ENCODE assay signal across 23 cellular contexts in genomic region chr12:116790066-116790465, GRCh38. TPM values are rescaled to one million over a fixed set of nuclear protein-coding genes. Genes with fewer than 3 reads are reported as not detected.
DNase-seq lines count a peak whose midpoint lies in the region; ATAC-seq, FAIRE-seq and TF ChIP-seq lines count a peak whose summit lies in the region.
"Had no signal": no experiment of that assay in that cellular context is flagged by ENCODE, and none has a peak within 500 bp of the region (broad histone marks: within the 10 kb centered on the region; RNA-seq: fewer than 3 reads in every experiment).

No MANE protein-coding gene starts in this region.

- FAIRE-seq in H1 (lab: Jason Lieb, UNC), result no peak
- FAIRE-seq: A549, G401.6, GM12892 had no signal

- H3K36me3 ChIP-seq in IMR-90 (ENCODE audit: control insufficient read depth, insufficient read depth, low read length) (no peaks in the 10 kb centered on the region), H1 (ENCODE audit: control insufficient read depth in 2 of 4, insufficient read depth in 4 of 4, low read length in 3 of 4) (peaks cover 0 to 6% (median 0%) of the 10 kb centered on the region in 4 experiments; a peak in 3 of 8 replicates)

- POLR2A ChIA-PET in IMR-90 (lab: Charles Lee; ENCODE audit: unreplicated experiment) (no interaction called here), H1 (lab: Charles Lee; ENCODE audit: partially characterized antibody) (no interaction called here)

- H2BK5ac ChIP-seq in IMR-90 (ENCODE audit: low read depth, low read length, poor library complexity, severe bottlenecking) (no peak overlapping the region), H1 (ENCODE audit: low read depth, low read length) (no peak overlapping the region)

- TF ChIP-seq RAD21 in IMR-90 (IDR thresholded peaks at IDR 0.05; ENCODE audit: low read length), result no peak
- TF ChIP-seq RAD21 in H1 (IDR thresholded peaks at IDR 0.05 in 1 of 2, conservative IDR thresholded peaks at IDR 0.05 in 1 of 2; ENCODE audit: low read depth in 2 of 2, low read length in 2 of 2), result no peak

- in situ Hi-C loops in IMR-90 (cut with MboI; ENCODE audit: low sequenced_read_pairs), result no loop called here

- no peak overlapping the region for H2BK12ac ChIP-seq in H1 (ENCODE audit: low read depth, low read length)

- TF ChIP-seq POLR2A in IMR-90 (IDR thresholded peaks at IDR 0.05; ENCODE audit: low read depth, low read length) (no peak), H1 (IDR thresholded peaks at IDR 0.05; ENCODE audit: control extremely low read depth in 1 of 2, low read depth in 2 of 2, low read length in 2 of 2) (no peak)

- H4K20me1 ChIP-seq in IMR-90 (ENCODE audit: insufficient read depth, low read length) (no peaks in the 10 kb centered on the region), H1 (replicated peaks in 1 of 2; ENCODE audit: control insufficient read depth in 1 of 2, insufficient read depth in 2 of 2, low read length in 2 of 2) (peaks cover 2 to 5% of the 10 kb centered on the region in 2 experiments)
- H4K20me1 ChIP-seq: BLaER1 treated with 17β-estradiol and CSF1 and Interleukin-3, amounts not matched to agents 10 nM and 100 nM had no signal

- peaks cover 17% of the 10 kb centered on the region; the same call in 1 of the 2 replicates for H3K23me2 ChIP-seq in H1 (ENCODE audit: low read depth, low read length)

- H4K91ac ChIP-seq in IMR-90 (ENCODE audit: insufficient read depth, low read depth, low read length) (no peak overlapping the region), H1 (replicated peaks; ENCODE audit: insufficient read length, low read length) (no peak overlapping the region)

- CTCF ChIA-PET in IMR-90 (lab: Yijun Ruan, JAX), result no interaction called here
- CTCF ChIA-PET in H1 (lab: Charles Lee; ENCODE audit: partially characterized antibody), result interaction anchor here (1.1 kb wide), 1 partner anchor 92 kb away, joined by 3 read pairs; no protein-coding TSS in a partner anchor

- ATAC-seq in IMR-90 (ENCODE audit: low read depth) (peak; percentile 61), HG02588 (IDR thresholded peaks at IDR 0.05; ENCODE audit: unreplicated experiment) (no peak)
- ATAC-seq: A549 had no signal

- no peaks in the 10 kb centered on the region for H3K9me3 ChIP-seq in IMR-90 (ENCODE audit: control insufficient read depth, insufficient read depth, low read length)
- no peaks in the 10 kb centered on the region for H3K9me3 ChIP-seq in H1 (ENCODE audit: insufficient read depth in 2 of 2, low read depth in 1 of 2, low read length in 1 of 2)
- H3K9me3 ChIP-seq: A549, BE2C had no signal

- H2BK20ac ChIP-seq in IMR-90 (ENCODE audit: low read depth, low read length) (no peak overlapping the region), H1 (ENCODE audit: low read length) (no peak overlapping the region)

- H3K4me2 ChIP-seq in IMR-90 (ENCODE audit: low read depth, low read length) (no peak overlapping the region), H1 (ENCODE audit: insufficient read depth in 1 of 2, low read depth in 2 of 2, low read length in 2 of 2) (no peak overlapping the region)
- H3K4me2 ChIP-seq: A549; BLaER1 treated with 17β-estradiol and CSF1 and Interleukin-3, amounts not matched to agents 10 nM and 100 nM had no signal

- H3K18ac ChIP-seq in IMR-90 (ENCODE audit: low read depth, low read length) (no peak overlapping the region), H1 (ENCODE audit: extremely low read depth, low read length) (no peak overlapping the region)

- dilution Hi-C loops in IMR-90 (cut with HindIII; ENCODE audit: low sequenced_read_pairs, unreplicated experiment), result no loop called here

- H3K27me3 ChIP-seq in IMR-90 (ENCODE audit: control insufficient read depth, insufficient read depth, low read length) (no peaks in the 10 kb centered on the region), H1 (replicated peaks in 1 of 4; ENCODE audit: control insufficient read depth in 3 of 4, extremely low read depth in 1 of 4, insufficient read depth in 3 of 4, low read length in 3 of 4) (no peaks in the 10 kb centered on the region)
- H3K27me3 ChIP-seq: BE2C; BLaER1 treated with 17β-estradiol and CSF1 and Interleukin-3, amounts not matched to agents 10 nM and 100 nM had no signal

- peak; percentile 16 for DNase-seq in IMR-90
- DNase-seq in H1 (ENCODE audit: low read depth in 1 of 2, low spot score in 2 of 2), result no peak
- DNase-seq in fibroblast of peridontal ligament (ENCODE audit: extremely low read depth), result peak; percentile 16
- no peak for DNase-seq in SIG-M5 treated with dmso at 0.1 percent for 504 hours (lab: John Stamatoyannopoulos, UW; ENCODE audit: unreplicated experiment)
- DNase-seq in NCI-H146 (lab: John Stamatoyannopoulos, UW), result no peak
- DNase-seq: 8988T; ACHN; AML-193; BE2C; Calu3; CD4-positive, alpha-beta T cell; COR-L47; DMS53; DMS79 treated with DMSO at 0.1 percent for 48 hours; GOT3; H7; HCEC 1CT had no signal

- H2BK15ac ChIP-seq in IMR-90 (ENCODE audit: low read depth, low read length) (no peak overlapping the region), H1 (ENCODE audit: low read length) (no peak overlapping the region)

- H3K79me2 ChIP-seq in H1 (ENCODE audit: control insufficient read depth in 1 of 2, insufficient read depth in 2 of 2, low read length in 2 of 2), result no peaks in the 10 kb centered on the region

- TF ChIP-seq CTCF in IMR-90 (conservative IDR thresholded peaks at IDR 0.05; ENCODE audit: low read depth, low read length), result no peak
- no peak for TF ChIP-seq CTCF in H1 (IDR thresholded peaks at IDR 0.05; ENCODE audit: control extremely low read depth in 1 of 3, insufficient read depth in 1 of 3, low read depth in 1 of 3, low read length in 3 of 3)

- WGBS in IMR-90 (ENCODE audit: extremely low coverage in 2 of 2, insufficient read length in 1 of 2), 2 experiments, result no CpG with 5 or more reads among the region's 1 CpG
- 100% methylated on average over 1 of the region's 1 CpG; no CpG with 5 or more reads in 1 of the 2 experiments for WGBS in H1 (ENCODE audit: extremely low coverage in 1 of 2, insufficient coverage in 1 of 2, insufficient read length in 1 of 2, insufficient replicate concordance in 2 of 2, low coverage in 1 of 2, low lambda C conversion rate in 2 of 2, missing lambda C conversion rate in 1 of 2), 2 experiments

- H4K5ac ChIP-seq in IMR-90 (ENCODE audit: low read depth, low read length), result no peak overlapping the region
- no peak overlapping the region for H4K5ac ChIP-seq in H1 (ENCODE audit: insufficient read length, low read depth, low read length)

- no peak overlapping the region for H3K4ac ChIP-seq in IMR-90 (ENCODE audit: low read depth, low read length)
- H3K4ac ChIP-seq in H1 (replicated peaks; ENCODE audit: insufficient read length, low read depth, low read length), result no peak overlapping the region

- H3K14ac ChIP-seq in IMR-90 (replicated peaks; ENCODE audit: low read depth, low read length), result no peak overlapping the region
- no peak overlapping the region for H3K14ac ChIP-seq in H1 (ENCODE audit: insufficient read length)

- no peak overlapping the region for H2AK5ac ChIP-seq in IMR-90 (ENCODE audit: low read depth, low read length)
- no peak overlapping the region for H2AK5ac ChIP-seq in H1 (ENCODE audit: low read depth, low read length)

- no TSS peak for BruUV-seq in IMR-90 (replicated peaks; lab: Mats Ljungman, UMichigan)

- H3K27ac ChIP-seq in IMR-90 (ENCODE audit: insufficient read depth, low read length) (no peak overlapping the region), H1 (ENCODE audit: low read depth, low read length) (no peak overlapping the region)
- H3K27ac ChIP-seq: A549; BLaER1 treated with 17β-estradiol and CSF1 and Interleukin-3, amounts not matched to agents 10 nM and 100 nM had no signal

- H3K9me1 ChIP-seq in IMR-90 (ENCODE audit: insufficient read depth, low read length), result no peaks in the 10 kb centered on the region

- H3K56ac ChIP-seq in IMR-90 (ENCODE audit: extremely low read depth, insufficient read depth, low read length), result no peak overlapping the region
- H3K56ac ChIP-seq in H1 (replicated peaks; ENCODE audit: insufficient read length, low read depth, low read length), result peak overlapping the region; percentile 69

- H2BK120ac ChIP-seq in IMR-90 (ENCODE audit: low read depth, low read length) (no peak overlapping the region), H1 (replicated peaks; ENCODE audit: low read depth, low read length) (no peak overlapping the region)

- H3K79me1 ChIP-seq in IMR-90 (ENCODE audit: low read depth in 1 of 2, low read length in 2 of 2) (no peaks in the 10 kb centered on the region), H1 (ENCODE audit: low read depth, low read length) (no peaks in the 10 kb centered on the region; the same call in 1 of the 2 replicates)

- H4K8ac ChIP-seq in IMR-90 (ENCODE audit: low read depth in 2 of 2, low read length in 2 of 2) (no peak overlapping the region), H1 (ENCODE audit: extremely low read depth, insufficient read depth, low read length) (no peak overlapping the region)

- H3K4me1 ChIP-seq in IMR-90 (ENCODE audit: control insufficient read depth, insufficient read depth, low read length) (no peaks in the 10 kb centered on the region; the same call in 1 of the 2 replicates), H1 (replicated peaks in 1 of 4; ENCODE audit: control insufficient read depth in 3 of 4, insufficient read depth in 4 of 4, low read length in 3 of 4) (no peaks in the 10 kb centered on the region)
- H3K4me1 ChIP-seq: BE2C; BLaER1 treated with 17β-estradiol and CSF1 and Interleukin-3, amounts not matched to agents 10 nM and 100 nM had no signal

- H3K4me3 ChIP-seq in IMR-90 (ENCODE audit: insufficient read depth, low read depth, low read length) (no peak overlapping the region), H1 (ENCODE audit: extremely low read depth in 1 of 4, insufficient read depth in 2 of 4, low read depth in 3 of 4, low read length in 4 of 4) (no peak overlapping the region)
- H3K4me3 ChIP-seq: A549; BLaER1 treated with 17β-estradiol and CSF1 and Interleukin-3, amounts not matched to agents 10 nM and 100 nM had no signal

- H3K23ac ChIP-seq in IMR-90 (ENCODE audit: low read depth, low read length), result no peak overlapping the region
- H3K23ac ChIP-seq in H1 (ENCODE audit: insufficient read length), result no peak overlapping the region

- intact Hi-C loops in IMR-90 (cut with micrococcal nuclease), result loop anchor here (1.0 kb wide), 1 partner anchor 14 kb away; no protein-coding TSS in a partner anchor

- no peak overlapping the region for H2AFZ ChIP-seq in IMR-90 (replicated peaks; ENCODE audit: low read length, poor library complexity)
- H2AFZ ChIP-seq in H1 (ENCODE audit: low read length), result no peak overlapping the region

- H3K9ac ChIP-seq in IMR-90 (ENCODE audit: low read depth, low read length), result no peak overlapping the region
- no peak overlapping the region for H3K9ac ChIP-seq in H1 (replicated peaks in 1 of 4; ENCODE audit: extremely low read depth in 1 of 4, low read depth in 3 of 4, low read length in 3 of 4)
- H3K9ac ChIP-seq: BLaER1 treated with 17β-estradiol and CSF1 and Interleukin-3, amounts not matched to agents 10 nM and 100 nM had no signal

- no peak overlapping the region for H2AK9ac ChIP-seq in IMR-90 (replicated peaks; ENCODE audit: low read depth, low read length, poor library complexity)

- TF ChIP-seq EP300 in H1 (IDR thresholded peaks at IDR 0.05; ENCODE audit: borderline replicate concordance in 1 of 2, low read depth in 2 of 2, low read length in 2 of 2), result no peak

RNA-seq across cellular contexts. Expression of gene RNFT2, which starts 52.0 kb away (rescaled TPM):
- 1.7 and 2.3 TPM in 2 replicates for total RNA-seq in IMR-90 (2012; rRNA removed)
- polyA plus RNA-seq in IMR-90 (2012; rRNA removed) (1.5 and 1.6 TPM in 2 replicates), H1 (2011; rRNA removed) (12.7 and 14.2 TPM in 2 replicates)
- polyA plus RNA-seq in IMR-90 (2012; cell fraction: cytosol; rRNA removed), result 0.75 and 0.86 TPM in 2 replicates
- 1.3 and 1.4 TPM in 2 replicates for polyA plus RNA-seq in IMR-90 (2012; cell fraction: nucleus; rRNA removed; ENCODE audit: low replicate concordance)
- 32.0 and 33.1 TPM in 2 replicates for total RNA-seq in H1 (2021; fragmentation: NEBNext Ultra II Directional; extraction: Animal tissue kit (Norgen Biotek cat#: 25700))
- 11.8 TPM for polyA plus RNA-seq in H1 (2011; cell fraction: cytosol; rRNA removed)
- 19.3 TPM for polyA plus RNA-seq in H1 (2011; cell fraction: nucleus; rRNA removed)
- polyA plus RNA-seq in H1 (2012, experiment 1 of 2), result 12.0 to 17.0 TPM (median 16.3 TPM) in 4 replicates
- 9.3 TPM for polyA plus RNA-seq in H1 (2012, experiment 2 of 2)
- polyA plus RNA-seq in H1 (2013, experiment 1 of 2), result 20.4 TPM
- 23.9 TPM for polyA plus RNA-seq in H1 (2013, experiment 2 of 2)
- 43.1 and 51.7 TPM in 2 replicates for polyA minus RNA-seq in H1 (2011; rRNA and poly(A)+ RNA removed)
- polyA minus RNA-seq in H1 (2011; cell fraction: cytosol; rRNA and poly(A)+ RNA removed), result 20.1 TPM
- polyA minus RNA-seq in H1 (2011; cell fraction: nucleus; rRNA and poly(A)+ RNA removed), result 31.8 TPM
- polyA plus RNA-seq: CD14-positive monocyte had no signal

RNA-seq across cellular contexts. Expression of gene SPRING1, which starts 52.2 kb away (rescaled TPM):
- total RNA-seq in IMR-90 (2012; rRNA removed), result 14.0 and 16.4 TPM in 2 replicates
- polyA plus RNA-seq in IMR-90 (2012; rRNA removed) (12.4 and 16.7 TPM in 2 replicates), H1 (2011; rRNA removed) (14.3 and 17.2 TPM in 2 replicates)
- polyA plus RNA-seq in IMR-90 (2012; cell fraction: cytosol; rRNA removed), result 9.0 and 9.6 TPM in 2 replicates
- 5.1 and 6.5 TPM in 2 replicates for polyA plus RNA-seq in IMR-90 (2012; cell fraction: nucleus; rRNA removed; ENCODE audit: low replicate concordance)
- total RNA-seq in H1 (2021; fragmentation: NEBNext Ultra II Directional; extraction: Animal tissue kit (Norgen Biotek cat#: 25700)), result 46.5 and 50.2 TPM in 2 replicates
- 18.3 TPM for polyA plus RNA-seq in H1 (2011; cell fraction: cytosol; rRNA removed)
- 14.6 TPM for polyA plus RNA-seq in H1 (2011; cell fraction: nucleus; rRNA removed)
- 18.5 to 23.3 TPM (median 20.4 TPM) in 4 replicates for polyA plus RNA-seq in H1 (2012, experiment 1 of 2)
- polyA plus RNA-seq in H1 (2012, experiment 2 of 2), result 8.8 TPM
- polyA plus RNA-seq in H1 (2013, experiment 1 of 2), result 16.6 TPM
- 19.0 TPM for polyA plus RNA-seq in H1 (2013, experiment 2 of 2)
- polyA minus RNA-seq in H1 (2011; rRNA and poly(A)+ RNA removed), result 25.6 and 31.6 TPM in 2 replicates
- polyA minus RNA-seq in H1 (2011; cell fraction: cytosol; rRNA and poly(A)+ RNA removed), result 25.5 TPM
- 11.8 TPM for polyA minus RNA-seq in H1 (2011; cell fraction: nucleus; rRNA and poly(A)+ RNA removed)

Comparison
In these comparisons a context has a peak if more than half of its experiments do, and no peak if none do; other contexts are left out.
1. DNase-seq: peak in IMR-90 (single experiment) and fibroblast of peridontal ligament (single experiment); none in H1 (0 of 2), SIG-M5 treated with dmso at 0.1 percent for 504 hours (single experiment) and NCI-H146 (single experiment).